ENCODE assay signal across 9 cellular contexts in the genomic region with DNA sequence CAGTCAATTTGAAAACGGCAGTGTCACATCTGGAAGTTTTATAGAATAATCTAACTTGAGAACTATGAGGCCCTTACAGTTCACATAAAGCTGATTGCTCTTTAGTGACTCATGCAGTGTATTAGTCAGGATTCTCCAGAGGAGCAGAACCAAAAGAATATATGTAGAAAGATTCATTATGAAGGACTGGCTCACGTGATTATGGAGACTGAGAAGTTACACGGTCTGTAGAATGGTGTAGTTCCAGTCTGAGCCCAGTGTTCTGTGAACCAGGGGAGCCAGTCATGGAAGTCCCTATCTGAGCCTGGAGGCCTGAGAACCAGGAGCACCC. TPM values are rescaled to one million over a fixed set of nuclear protein-coding genes. Genes with fewer than 3 reads are reported as not detected.
A peak's percentile ranks its signal among the peaks of the same experiment; 100 is the strongest.
DNase-seq lines count a peak whose midpoint lies in the region; ATAC-seq and TF ChIP-seq lines count a peak whose summit lies in the region.
"Had no signal": no experiment of that assay in that cellular context is flagged by ENCODE, and none has a peak within 500 bp of the region (broad histone marks: within the 10 kb centered on the region; RNA-seq: fewer than 3 reads in every experiment).

No MANE protein-coding gene starts in this region.

- H3K4me3 ChIP-seq in PC-3 (ENCODE audit: low read length) (no peak overlapping the region), retinal pigment epithelial cell (ENCODE audit: low read length) (no peak overlapping the region)
- H3K4me3 ChIP-seq: dorsolateral prefrontal cortex had no signal

- H3K9me3 ChIP-seq in PC-3 (ENCODE audit: low read length) = no peaks in the 10 kb centered on the region

- CTCF ChIA-PET in PC-3 (lab: Charles Lee) = no interaction called here

- no peaks in the 10 kb centered on the region for H3K9me2 ChIP-seq in PC-3 (replicated peaks; ENCODE audit: low read length)

- peaks cover 70% of the 10 kb centered on the region for H4K20me1 ChIP-seq in PC-3 (ENCODE audit: low read length)

- H3K4me2 ChIP-seq in PC-3 (ENCODE audit: low read length) = peak overlapping the region; percentile 43

- peak overlapping the region; percentile 54 for H3K27ac ChIP-seq in PC-3 (ENCODE audit: low read length)
- H3K27ac ChIP-seq: dorsolateral prefrontal cortex had no signal

- H3K27me3 ChIP-seq in PC-3 (ENCODE audit: low read length) = no peaks in the 10 kb centered on the region
- H3K27me3 ChIP-seq: dorsolateral prefrontal cortex had no signal

- ATAC-seq in PC-3 = peak; percentile 96
- no peak for ATAC-seq in GM19023 (IDR thresholded peaks at IDR 0.05; ENCODE audit: unreplicated experiment)

- H2AFZ ChIP-seq in PC-3 (ENCODE audit: low read length) = no peak overlapping the region

- TSS peak; percentile 21 for BruUV-seq in PC-3 (replicated peaks; lab: Mats Ljungman, UMichigan)

- peak; percentile 75 for DNase-seq in GM04504 (ENCODE audit: low read depth)
- DNase-seq in PC-3 = peak; percentile 78
- DNase-seq in epidermal melanocyte (ENCODE audit: insufficient read length, low spot score) = peak; percentile 54
- peak; percentile 39 for DNase-seq in retinal pigment epithelial cell (ENCODE audit: low read depth)
- DNase-seq in Kasumi-1 (lab: John Stamatoyannopoulos, UW) = no peak
- no peak for DNase-seq in NCI-H82 (lab: John Stamatoyannopoulos, UW)
- DNase-seq: dorsolateral prefrontal cortex, NCI-H1694 treated with DMSO at 0.1 percent for 48 hours had no signal

- intact Hi-C loops in PC-3 (cut with micrococcal nuclease) = loop anchor here (5.0 kb wide), 1 partner anchor 36 kb away; no protein-coding TSS in a partner anchor

- POLR2A ChIA-PET in PC-3 (lab: Charles Lee; ENCODE audit: unreplicated experiment) = no interaction called here

- H3F3A ChIP-seq in PC-3 (ENCODE audit: low read length, unreplicated experiment) = no peaks in the 10 kb centered on the region

- no peak for TF ChIP-seq CTCF in PC-3 (conservative IDR thresholded peaks at IDR 0.05; ENCODE audit: low read depth, low read length)
- no peak for TF ChIP-seq CTCF in retinal pigment epithelial cell (conservative IDR thresholded peaks at IDR 0.05; ENCODE audit: low read depth, low read length)

- peaks cover 6% of the 10 kb centered on the region; the same call in 1 of the 2 replicates for H3K36me3 ChIP-seq in PC-3 (ENCODE audit: low read depth, low read length)

- peaks cover 98% of the 10 kb centered on the region for H3K79me2 ChIP-seq in PC-3 (ENCODE audit: low read length)

- no peak overlapping the region for H3K9ac ChIP-seq in PC-3 (ENCODE audit: low read length)

- peaks cover 20% of the 10 kb centered on the region for H3K4me1 ChIP-seq in PC-3 (ENCODE audit: insufficient read depth, low read length)

RNA-seq across cellular contexts. Expression of a gene that starts 21.5 kb away (rescaled TPM):
- total RNA-seq in PC-3 (2014; rRNA removed) = 25.3 and 31.2 TPM in 2 replicates

Comparison
In these comparisons a context has a peak if more than half of its experiments do, and no peak if none do; other contexts are left out.
1. DNase-seq: peak in GM04504 (single experiment), PC-3 (single experiment), epidermal melanocyte (single experiment) and retinal pigment epithelial cell (single experiment); none in Kasumi-1 (0 of 2) and NCI-H82 (single experiment).